9 cellular contexts compared by ENCODE assay signal in the genomic region with DNA sequence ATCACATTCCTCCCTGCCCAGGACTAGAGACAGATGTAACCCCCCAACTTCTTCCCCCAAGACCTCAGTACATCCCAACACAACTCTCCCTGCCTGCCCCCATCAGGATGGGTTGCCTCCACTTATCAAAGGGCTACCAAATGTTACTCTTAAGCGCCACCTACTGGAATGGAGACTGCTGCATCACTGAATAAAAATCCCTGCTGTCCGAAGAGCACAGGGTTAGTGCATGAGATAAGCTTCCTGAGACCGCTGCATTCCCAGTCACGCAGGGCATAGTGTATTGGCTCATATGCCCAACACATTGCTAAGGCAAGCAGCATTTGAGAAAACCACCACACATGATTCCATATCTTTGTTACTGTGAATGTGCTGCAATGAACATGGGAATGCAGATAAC.
DNase-seq lines count a peak whose midpoint lies in the region; ATAC-seq, FAIRE-seq and TF ChIP-seq lines count a peak whose summit lies in the region.
"Had no signal": no experiment of that assay in that cellular context is flagged by ENCODE, and none has a peak within 500 bp of the region (broad histone marks: within the 10 kb centered on the region; RNA-seq: fewer than 3 reads in every experiment).

No MANE protein-coding gene starts in this region.

- H3K9me3 Mint-ChIP-seq in WTC11, result no peaks in the 10 kb centered on the region
- H3K9me3 Mint-ChIP-seq: dendritic cell treated with granulocyte-macrophage colony-stimulating factor and Interleukin-4, amounts not matched to agents 40 ng/mL and 50 ng/mL, for 4 days had no signal

- in situ Hi-C loops in GM13976 (cut with MboI; ENCODE audit: low sequenced_read_pairs, unreplicated experiment), result no loop called here

- H3K27me3 Mint-ChIP-seq in WTC11 (ENCODE audit: low read depth), result no peaks in the 10 kb centered on the region
- H3K27me3 Mint-ChIP-seq: dendritic cell treated with granulocyte-macrophage colony-stimulating factor and Interleukin-4, amounts not matched to agents 40 ng/mL and 50 ng/mL, for 4 days had no signal

- TF ChIP-seq CTCF in GM13976 (IDR thresholded peaks at IDR 0.05; ENCODE audit: borderline replicate concordance, control extremely low read depth, extremely low read depth, insufficient read depth, missing control alignments) (peak; percentile 52), WTC11 (IDR thresholded peaks at IDR 0.05) (peak; percentile 32; the same call in 1 of the 2 replicates)

- H3K4me1 Mint-ChIP-seq in WTC11, result peaks cover 3% of the 10 kb centered on the region; the same call in 1 of the 2 replicates

- POLR2A ChIA-PET in WTC11 (lab: Charles Lee), result no interaction called here

- no peak overlapping the region for H3K4me3 Mint-ChIP-seq in WTC11
- H3K4me3 Mint-ChIP-seq: dendritic cell treated with granulocyte-macrophage colony-stimulating factor and Interleukin-4, amounts not matched to agents 40 ng/mL and 50 ng/mL, for 4 days had no signal

- no peak overlapping the region for H3K27ac Mint-ChIP-seq in WTC11
- H3K27ac Mint-ChIP-seq: dendritic cell treated with granulocyte-macrophage colony-stimulating factor and Interleukin-4, amounts not matched to agents 40 ng/mL and 50 ng/mL, for 4 days had no signal

- DNase-seq in GM13976 (ENCODE audit: low spot score), result peak; percentile 3
- DNase-seq in HT-29 (ENCODE audit: low spot score), result peak; percentile 28
- peak; percentile 12 for DNase-seq in WTC11 (ENCODE audit: low spot score)
- peak; percentile 6 for DNase-seq in myocyte (ENCODE audit: low read depth)
- DNase-seq in hippocampal formation (lab: John Stamatoyannopoulos, UW), result no peak
- no peak for DNase-seq in GM19239 (ENCODE audit: insufficient read length, low spot score)
- DNase-seq: T-helper 9 cell had no signal

- FAIRE-seq in GM19239 (lab: Jason Lieb, UNC), result no peak

- ATAC-seq in WTC11 (peak; percentile 92), GM19324 (IDR thresholded peaks at IDR 0.05; ENCODE audit: low FRiP score, unreplicated experiment) (no peak)

- no peaks in the 10 kb centered on the region for H3K36me3 Mint-ChIP-seq in WTC11

- CTCF ChIA-PET in WTC11 (lab: Charles Lee), result interaction anchor here (1.0 kb wide), 1 partner anchor 96 kb away, joined by 3 read pairs; no protein-coding TSS in a partner anchor

TF ChIP-seq in WTC11, 78 proteins besides CTCF, POLR2A, EP300 and RAD21:
- TF ChIP-seq, protein P1, sequence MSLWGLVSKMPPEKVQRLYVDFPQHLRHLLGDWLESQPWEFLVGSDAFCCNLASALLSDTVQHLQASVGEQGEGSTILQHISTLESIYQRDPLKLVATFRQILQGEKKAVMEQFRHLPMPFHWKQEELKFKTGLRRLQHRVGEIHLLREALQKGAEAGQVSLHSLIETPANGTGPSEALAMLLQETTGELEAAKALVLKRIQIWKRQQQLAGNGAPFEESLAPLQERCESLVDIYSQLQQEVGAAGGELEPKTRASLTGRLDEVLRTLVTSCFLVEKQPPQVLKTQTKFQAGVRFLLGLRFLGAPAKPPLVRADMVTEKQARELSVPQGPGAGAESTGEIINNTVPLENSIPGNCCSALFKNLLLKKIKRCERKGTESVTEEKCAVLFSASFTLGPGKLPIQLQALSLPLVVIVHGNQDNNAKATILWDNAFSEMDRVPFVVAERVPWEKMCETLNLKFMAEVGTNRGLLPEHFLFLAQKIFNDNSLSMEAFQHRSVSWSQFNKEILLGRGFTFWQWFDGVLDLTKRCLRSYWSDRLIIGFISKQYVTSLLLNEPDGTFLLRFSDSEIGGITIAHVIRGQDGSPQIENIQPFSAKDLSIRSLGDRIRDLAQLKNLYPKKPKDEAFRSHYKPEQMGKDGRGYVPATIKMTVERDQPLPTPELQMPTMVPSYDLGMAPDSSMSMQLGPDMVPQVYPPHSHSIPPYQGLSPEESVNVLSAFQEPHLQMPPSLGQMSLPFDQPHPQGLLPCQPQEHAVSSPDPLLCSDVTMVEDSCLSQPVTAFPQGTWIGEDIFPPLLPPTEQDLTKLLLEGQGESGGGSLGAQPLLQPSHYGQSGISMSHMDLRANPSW (CRISPR knock-in tag; conservative IDR thresholded peaks at IDR 0.05; ENCODE audit: low read depth), result no peak
- no peak for TF ChIP-seq FOXJ3 (CRISPR knock-in tag; IDR thresholded peaks at IDR 0.05; ENCODE audit: borderline replicate concordance)
- no peak for TF ChIP-seq TCF7 (CRISPR knock-in tag; IDR thresholded peaks at IDR 0.05; ENCODE audit: low read depth)
- no peak for TF ChIP-seq MYBL2 (CRISPR knock-in tag; IDR thresholded peaks at IDR 0.05)
- TF ChIP-seq, protein P2, sequence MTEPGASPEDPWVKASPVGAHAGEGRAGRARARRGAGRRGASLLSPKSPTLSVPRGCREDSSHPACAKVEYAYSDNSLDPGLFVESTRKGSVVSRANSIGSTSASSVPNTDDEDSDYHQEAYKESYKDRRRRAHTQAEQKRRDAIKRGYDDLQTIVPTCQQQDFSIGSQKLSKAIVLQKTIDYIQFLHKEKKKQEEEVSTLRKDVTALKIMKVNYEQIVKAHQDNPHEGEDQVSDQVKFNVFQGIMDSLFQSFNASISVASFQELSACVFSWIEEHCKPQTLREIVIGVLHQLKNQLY (CRISPR knock-in tag; IDR thresholded peaks at IDR 0.05), result no peak
- TF ChIP-seq, protein P3, sequence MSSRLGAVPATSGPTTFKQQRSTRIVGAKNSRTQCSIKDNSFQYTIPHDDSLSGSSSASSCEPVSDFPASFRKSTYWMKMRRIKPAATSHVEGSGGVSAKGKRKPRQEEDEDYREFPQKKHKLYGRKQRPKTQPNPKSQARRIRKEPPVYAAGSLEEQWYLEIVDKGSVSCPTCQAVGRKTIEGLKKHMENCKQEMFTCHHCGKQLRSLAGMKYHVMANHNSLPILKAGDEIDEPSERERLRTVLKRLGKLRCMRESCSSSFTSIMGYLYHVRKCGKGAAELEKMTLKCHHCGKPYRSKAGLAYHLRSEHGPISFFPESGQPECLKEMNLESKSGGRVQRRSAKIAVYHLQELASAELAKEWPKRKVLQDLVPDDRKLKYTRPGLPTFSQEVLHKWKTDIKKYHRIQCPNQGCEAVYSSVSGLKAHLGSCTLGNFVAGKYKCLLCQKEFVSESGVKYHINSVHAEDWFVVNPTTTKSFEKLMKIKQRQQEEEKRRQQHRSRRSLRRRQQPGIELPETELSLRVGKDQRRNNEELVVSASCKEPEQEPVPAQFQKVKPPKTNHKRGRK (CRISPR knock-in tag; IDR thresholded peaks at IDR 0.05; ENCODE audit: borderline replicate concordance), result no peak
- TF ChIP-seq EMX1 (CRISPR knock-in tag; IDR thresholded peaks at IDR 0.05), result no peak
- no peak for TF ChIP-seq ZNF423 (CRISPR knock-in tag; IDR thresholded peaks at IDR 0.05)
- TF ChIP-seq OVOL2 (CRISPR knock-in tag; IDR thresholded peaks at IDR 0.05; ENCODE audit: borderline replicate concordance), result no peak
- no peak for TF ChIP-seq ATF1 (CRISPR knock-in tag; IDR thresholded peaks at IDR 0.05)
- no peak for TF ChIP-seq SMAD3 (CRISPR knock-in tag; IDR thresholded peaks at IDR 0.05; ENCODE audit: borderline replicate concordance)
TF ChIP-seq in WTC11: peak in this region for 0.

Comparison
In these comparisons a context has a peak if more than half of its experiments do, and no peak if none do; other contexts are left out.
1. DNase-seq: peak in GM13976 (single experiment), HT-29 (single experiment), WTC11 (single experiment) and myocyte (single experiment); none in hippocampal formation (0 of 2) and GM19239 (single experiment).